In genomic region chr16:8644513-8645140, GRCh38 we compare ENCODE assay signal across 14 cellular contexts. TPM values are rescaled to one million over a fixed set of nuclear protein-coding genes. Genes with fewer than 3 reads are reported as not detected.
DNase-seq lines count a peak whose midpoint lies in the region; ATAC-seq and TF ChIP-seq lines count a peak whose summit lies in the region.
"Had no signal": no experiment of that assay in that cellular context is flagged by ENCODE, and none has a peak within 500 bp of the region (broad histone marks: within the 10 kb centered on the region; RNA-seq: fewer than 3 reads in every experiment).

No MANE protein-coding gene starts in this region.

- peak; percentile 97 for ATAC-seq in naive thymus-derived CD8-positive, alpha-beta T cell
- ATAC-seq in GM18519 (IDR thresholded peaks at IDR 0.05; ENCODE audit: low FRiP score, unreplicated experiment), result no peak

- peaks cover 5% of the 10 kb centered on the region for H3K4me1 ChIP-seq in CD4-positive, alpha-beta memory T cell (ENCODE audit: insufficient read depth, low read length)
- H3K4me1 ChIP-seq: tibial artery had no signal

- no peaks in the 10 kb centered on the region for H3K9me3 Mint-ChIP-seq in CD4-positive, alpha-beta memory T cell
- no peaks in the 10 kb centered on the region for H3K9me3 Mint-ChIP-seq in activated naive CD8-positive, alpha-beta T cell (ENCODE audit: low read depth)
- H3K9me3 Mint-ChIP-seq in naive thymus-derived CD8-positive, alpha-beta T cell, result no peaks in the 10 kb centered on the region

- POLR2A ChIA-PET in CD4-positive, alpha-beta memory T cell (lab: Charles Lee; ENCODE audit: partially characterized antibody), result no interaction called here
- POLR2A ChIA-PET in naive thymus-derived CD8-positive, alpha-beta T cell (lab: Charles Lee), result no interaction called here

- H3K27me3 ChIP-seq in CD4-positive, alpha-beta memory T cell (ENCODE audit: insufficient read depth, low read length), result no peaks in the 10 kb centered on the region
- H3K27me3 ChIP-seq in WERI-Rb-1 (ENCODE audit: insufficient read depth, low read depth, severe bottlenecking), result no peaks in the 10 kb centered on the region
- H3K27me3 ChIP-seq: tibial artery had no signal

- H3K4me1 Mint-ChIP-seq in CD4-positive, alpha-beta memory T cell, result peaks cover 6 to 18% (median 14%) of the 10 kb centered on the region in 4 donors
- H3K4me1 Mint-ChIP-seq in activated naive CD8-positive, alpha-beta T cell (ENCODE audit: low read depth), result peaks cover 13% of the 10 kb centered on the region
- H3K4me1 Mint-ChIP-seq in naive thymus-derived CD8-positive, alpha-beta T cell, result peaks cover 11 to 17% (median 16%) of the 10 kb centered on the region in 4 donors

- H3K4me3 ChIP-seq in CD4-positive, alpha-beta memory T cell (ENCODE audit: low read length in 2 of 2), result no peak overlapping the region
- H3K4me3 ChIP-seq in foreskin fibroblast (ENCODE audit: low read depth in 1 of 2, low read length in 2 of 2) (no peak overlapping the region), WERI-Rb-1 (ENCODE audit: low read depth, low read length) (no peak overlapping the region)
- H3K4me3 ChIP-seq: tibial artery had no signal

- peak overlapping the region in 5 of 7 donors; percentile 19 to 48 (median 35) for H3K27ac Mint-ChIP-seq in CD4-positive, alpha-beta memory T cell
- H3K27ac Mint-ChIP-seq in activated naive CD8-positive, alpha-beta T cell, result peak overlapping the region; percentile 47
- peak overlapping the region; percentile 15 to 97 (median 84) for H3K27ac Mint-ChIP-seq in naive thymus-derived CD8-positive, alpha-beta T cell

- H3K36me3 Mint-ChIP-seq in CD4-positive, alpha-beta memory T cell, result peaks cover 68 to 80% of the 10 kb centered on the region in 2 donors
- H3K36me3 Mint-ChIP-seq in activated naive CD8-positive, alpha-beta T cell, result peaks cover 25% of the 10 kb centered on the region
- H3K36me3 Mint-ChIP-seq in naive thymus-derived CD8-positive, alpha-beta T cell, result peaks cover 22 to 84% (median 29%) of the 10 kb centered on the region in 3 donors

- H3K27me3 Mint-ChIP-seq in CD4-positive, alpha-beta memory T cell, result no peaks in the 10 kb centered on the region
- no peaks in the 10 kb centered on the region for H3K27me3 Mint-ChIP-seq in activated naive CD8-positive, alpha-beta T cell
- H3K27me3 Mint-ChIP-seq in naive thymus-derived CD8-positive, alpha-beta T cell, result no peaks in the 10 kb centered on the region

- H3K36me3 ChIP-seq in CD4-positive, alpha-beta memory T cell (ENCODE audit: insufficient read depth, low read length), result peaks cover 61% of the 10 kb centered on the region
- H3K36me3 ChIP-seq in WERI-Rb-1, result peaks cover 70% of the 10 kb centered on the region

- no peak overlapping the region for H3K4me3 Mint-ChIP-seq in CD4-positive, alpha-beta memory T cell
- peak overlapping the region; percentile 22 for H3K4me3 Mint-ChIP-seq in activated naive CD8-positive, alpha-beta T cell
- peak overlapping the region in 7 of 10 donors; percentile 1 to 78 (median 55) for H3K4me3 Mint-ChIP-seq in naive thymus-derived CD8-positive, alpha-beta T cell

- TF ChIP-seq CTCF in foreskin fibroblast (IDR thresholded peaks at IDR 0.05; ENCODE audit: low read depth, low read length), result no peak
- no peak for TF ChIP-seq CTCF in WERI-Rb-1 (IDR thresholded peaks at IDR 0.05; ENCODE audit: low read depth, low read length)

- peak in 4 of 5 donors; percentile 3 to 10 (median 8) for DNase-seq in CD4-positive, alpha-beta memory T cell
- DNase-seq in NOMO-1 treated with dmso at 0.1 percent for 144 hours (lab: John Stamatoyannopoulos, UW; ENCODE audit: unreplicated experiment) (peak; percentile 90), foreskin fibroblast (no peak), WERI-Rb-1 (no peak), D341Med (ENCODE audit: low spot score) (no peak)
- DNase-seq in naive thymus-derived CD8-positive, alpha-beta T cell, result peak in 9 of 10 donors; percentile 4 to 67 (median 28)
- DNase-seq: activated CD4-positive, alpha-beta T cell treated with anti-CD3 and anti-CD28 coated beads for 4 hours had no signal

- intact Hi-C loops in CD4-positive, alpha-beta memory T cell (cut with micrococcal nuclease), result no loop called here

- CTCF ChIA-PET in CD4-positive, alpha-beta memory T cell (lab: Charles Lee; ENCODE audit: partially characterized antibody), result interaction anchor here (1.7 kb wide), 1 partner anchor 9 kb away, joined by 6 read pairs; no protein-coding TSS in a partner anchor

- no peak overlapping the region for H3K27ac ChIP-seq in CD4-positive, alpha-beta memory T cell (ENCODE audit: low read depth, low read length)
- no peak overlapping the region for H3K27ac ChIP-seq in WERI-Rb-1
- H3K27ac ChIP-seq: tibial artery had no signal

- no peaks in the 10 kb centered on the region for H3K9me3 ChIP-seq in CD4-positive, alpha-beta memory T cell (ENCODE audit: control insufficient read depth in 1 of 2, low read length in 2 of 2)
- no peaks in the 10 kb centered on the region for H3K9me3 ChIP-seq in WERI-Rb-1 (ENCODE audit: severe bottlenecking)
- H3K9me3 ChIP-seq: tibial artery had no signal

RNA-seq across cellular contexts. Expression of gene METTL22, which starts 23.1 kb away (rescaled TPM):
- total RNA-seq in CD4-positive, alpha-beta memory T cell, result 10 to 100 TPM; 42.9 to 49.8 TPM
- polyA plus RNA-seq in CD4-positive, alpha-beta memory T cell, result 10 to 100 TPM in 1 of 2 donors, 1 to 10 TPM in 1; 6.2 to 14.2 TPM
- 10 to 100 TPM; 49.6 to 52.2 TPM for total RNA-seq in naive thymus-derived CD8-positive, alpha-beta T cell
- 10 to 100 TPM in 2 of 3 donors, 1 to 10 TPM in 1; 6.9 to 12.7 (median 11.1) TPM for polyA plus RNA-seq in naive thymus-derived CD8-positive, alpha-beta T cell

RNA-seq across cellular contexts. Expression of gene ABAT, which starts 29.8 kb away (rescaled TPM):
- 10 to 100 TPM; 10.0 to 10.8 TPM for total RNA-seq in CD4-positive, alpha-beta memory T cell
- polyA plus RNA-seq in CD4-positive, alpha-beta memory T cell, result 1 to 10 TPM; 2.8 to 3.1 TPM
- total RNA-seq in naive thymus-derived CD8-positive, alpha-beta T cell, result 1 to 10 TPM; 10.0 TPM
- polyA plus RNA-seq in naive thymus-derived CD8-positive, alpha-beta T cell, result 1 to 10 TPM; 1.7 to 2.4 (median 1.7) TPM

RNA-seq across cellular contexts. Expression of gene TMEM114, which starts 54.3 kb away (rescaled TPM):
- not detected for total RNA-seq in CD4-positive, alpha-beta memory T cell
- not detected for polyA plus RNA-seq in CD4-positive, alpha-beta memory T cell
- not detected for total RNA-seq in naive thymus-derived CD8-positive, alpha-beta T cell
- polyA plus RNA-seq in naive thymus-derived CD8-positive, alpha-beta T cell, result not detected
- total RNA-seq: bronchial epithelial cell, MCF 10A, myocyte, OCI-LY7 had no signal

Comparison
In these comparisons a context has a peak if more than half of its experiments do, and no peak if none do; other contexts are left out.
1. DNase-seq: peak in CD4-positive, alpha-beta memory T cell (4 of 5), NOMO-1 treated with dmso at 0.1 percent for 144 hours (single experiment) and naive thymus-derived CD8-positive, alpha-beta T cell (9 of 10); none in foreskin fibroblast (0 of 2), WERI-Rb-1 (single experiment) and D341Med (single experiment).
2. H3K4me3 Mint-ChIP-seq: peak in activated naive CD8-positive, alpha-beta T cell (single experiment) and naive thymus-derived CD8-positive, alpha-beta T cell (7 of 10); none in CD4-positive, alpha-beta memory T cell (0 of 8).
3. Peak in every context shown above with its lines, with median percentiles within 50 percentile points of each other: H3K27ac Mint-ChIP-seq.